In the genomic region with DNA sequence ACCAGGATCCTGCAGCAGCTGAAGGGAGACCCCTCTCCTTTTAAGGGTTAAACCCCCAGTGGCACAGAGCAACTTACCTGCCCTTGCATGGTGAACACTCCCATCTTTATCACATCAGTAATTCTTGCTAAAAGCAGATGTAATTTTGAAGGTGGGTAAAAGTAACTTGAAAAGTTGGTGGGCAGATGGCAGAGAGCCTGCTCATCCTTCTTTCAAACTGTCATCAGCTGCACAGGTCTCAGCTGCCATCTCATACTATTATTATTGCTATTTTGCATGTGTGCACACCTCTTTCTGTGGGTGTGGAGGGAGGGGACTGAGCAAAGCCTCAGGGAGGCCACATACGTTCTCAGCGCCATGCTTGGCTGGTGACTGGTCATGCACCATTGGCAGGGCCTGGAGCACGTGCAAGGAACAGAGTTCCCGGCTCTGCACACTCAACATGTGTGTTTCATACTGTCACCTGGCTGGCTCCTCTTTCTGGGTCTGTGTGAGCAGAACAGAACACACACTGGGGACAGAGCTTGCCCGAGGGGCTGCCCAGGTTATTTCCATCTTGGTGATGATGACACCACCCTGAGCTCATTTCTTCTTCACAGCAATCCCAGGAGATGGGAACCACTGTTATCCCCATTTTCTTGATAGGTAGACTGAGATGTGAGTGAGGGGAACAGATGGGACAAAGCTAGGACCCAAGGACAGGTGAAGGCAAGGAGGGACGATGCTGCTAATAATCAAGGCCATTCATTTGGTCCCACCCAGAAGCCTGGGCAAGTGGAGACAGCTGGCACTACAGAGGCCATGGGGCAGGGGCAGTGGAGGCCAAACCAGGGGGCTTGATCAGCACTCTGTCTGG, we compare ENCODE assay signal across 1 cellular context.
A peak's percentile ranks its signal among the peaks of the same experiment; 100 is the strongest.
TF ChIP-seq lines count a peak whose summit lies in the region.

No MANE protein-coding gene starts in this region.

TF ChIP-seq in GM12878, 131 proteins besides CTCF, POLR2A, EP300 and RAD21 (continued from another document and continues in another):
- TF ChIP-seq, protein P1, sequence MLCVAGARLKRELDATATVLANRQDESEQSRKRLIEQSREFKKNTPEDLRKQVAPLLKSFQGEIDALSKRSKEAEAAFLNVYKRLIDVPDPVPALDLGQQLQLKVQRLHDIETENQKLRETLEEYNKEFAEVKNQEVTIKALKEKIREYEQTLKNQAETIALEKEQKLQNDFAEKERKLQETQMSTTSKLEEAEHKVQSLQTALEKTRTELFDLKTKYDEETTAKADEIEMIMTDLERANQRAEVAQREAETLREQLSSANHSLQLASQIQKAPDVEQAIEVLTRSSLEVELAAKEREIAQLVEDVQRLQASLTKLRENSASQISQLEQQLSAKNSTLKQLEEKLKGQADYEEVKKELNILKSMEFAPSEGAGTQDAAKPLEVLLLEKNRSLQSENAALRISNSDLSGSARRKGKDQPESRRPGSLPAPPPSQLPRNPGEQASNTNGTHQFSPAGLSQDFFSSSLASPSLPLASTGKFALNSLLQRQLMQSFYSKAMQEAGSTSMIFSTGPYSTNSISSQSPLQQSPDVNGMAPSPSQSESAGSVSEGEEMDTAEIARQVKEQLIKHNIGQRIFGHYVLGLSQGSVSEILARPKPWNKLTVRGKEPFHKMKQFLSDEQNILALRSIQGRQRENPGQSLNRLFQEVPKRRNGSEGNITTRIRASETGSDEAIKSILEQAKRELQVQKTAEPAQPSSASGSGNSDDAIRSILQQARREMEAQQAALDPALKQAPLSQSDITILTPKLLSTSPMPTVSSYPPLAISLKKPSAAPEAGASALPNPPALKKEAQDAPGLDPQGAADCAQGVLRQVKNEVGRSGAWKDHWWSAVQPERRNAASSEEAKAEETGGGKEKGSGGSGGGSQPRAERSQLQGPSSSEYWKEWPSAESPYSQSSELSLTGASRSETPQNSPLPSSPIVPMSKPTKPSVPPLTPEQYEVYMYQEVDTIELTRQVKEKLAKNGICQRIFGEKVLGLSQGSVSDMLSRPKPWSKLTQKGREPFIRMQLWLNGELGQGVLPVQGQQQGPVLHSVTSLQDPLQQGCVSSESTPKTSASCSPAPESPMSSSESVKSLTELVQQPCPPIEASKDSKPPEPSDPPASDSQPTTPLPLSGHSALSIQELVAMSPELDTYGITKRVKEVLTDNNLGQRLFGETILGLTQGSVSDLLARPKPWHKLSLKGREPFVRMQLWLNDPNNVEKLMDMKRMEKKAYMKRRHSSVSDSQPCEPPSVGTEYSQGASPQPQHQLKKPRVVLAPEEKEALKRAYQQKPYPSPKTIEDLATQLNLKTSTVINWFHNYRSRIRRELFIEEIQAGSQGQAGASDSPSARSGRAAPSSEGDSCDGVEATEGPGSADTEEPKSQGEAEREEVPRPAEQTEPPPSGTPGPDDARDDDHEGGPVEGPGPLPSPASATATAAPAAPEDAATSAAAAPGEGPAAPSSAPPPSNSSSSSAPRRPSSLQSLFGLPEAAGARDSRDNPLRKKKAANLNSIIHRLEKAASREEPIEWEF (IDR thresholded peaks at IDR 0.05; ENCODE audit: insufficient replicate concordance, low read depth, low read length): peak; percentile 68
- no peak for TF ChIP-seq SRF (IDR thresholded peaks at IDR 0.05; ENCODE audit: low read depth in 2 of 2, low read length in 2 of 2)
- TF ChIP-seq NFYA (IDR thresholded peaks at IDR 0.05; ENCODE audit: borderline replicate concordance, low read depth, low read length): no peak
- no peak for TF ChIP-seq SREBF1 (IDR thresholded peaks at IDR 0.05; ENCODE audit: low read length)
- TF ChIP-seq TCF3 (IDR thresholded peaks at IDR 0.05; ENCODE audit: borderline replicate concordance, insufficient read depth, low read depth, low read length): peak; percentile 88
- no peak for TF ChIP-seq YBX1 (IDR thresholded peaks at IDR 0.05)
- TF ChIP-seq MTA2 (IDR thresholded peaks at IDR 0.05; ENCODE audit: low read depth): peak; percentile 73
- no peak for TF ChIP-seq KAT2A (conservative IDR thresholded peaks at IDR 0.05; ENCODE audit: control insufficient read depth, low read depth, low read length)
- peak; percentile 79; the same call in 1 of the 2 replicates for TF ChIP-seq HDGF (IDR thresholded peaks at IDR 0.05)
- TF ChIP-seq ZNF24 (IDR thresholded peaks at IDR 0.05): 0 out of 2 replicates have a peak, but pooled peaks have one; percentile 39
- no peak for TF ChIP-seq GABPA (IDR thresholded peaks at IDR 0.05; ENCODE audit: low read depth)
- TF ChIP-seq PML (IDR thresholded peaks at IDR 0.05; ENCODE audit: low read length): no peak; the same call in 1 of the 2 replicates
- TF ChIP-seq, protein P2, sequence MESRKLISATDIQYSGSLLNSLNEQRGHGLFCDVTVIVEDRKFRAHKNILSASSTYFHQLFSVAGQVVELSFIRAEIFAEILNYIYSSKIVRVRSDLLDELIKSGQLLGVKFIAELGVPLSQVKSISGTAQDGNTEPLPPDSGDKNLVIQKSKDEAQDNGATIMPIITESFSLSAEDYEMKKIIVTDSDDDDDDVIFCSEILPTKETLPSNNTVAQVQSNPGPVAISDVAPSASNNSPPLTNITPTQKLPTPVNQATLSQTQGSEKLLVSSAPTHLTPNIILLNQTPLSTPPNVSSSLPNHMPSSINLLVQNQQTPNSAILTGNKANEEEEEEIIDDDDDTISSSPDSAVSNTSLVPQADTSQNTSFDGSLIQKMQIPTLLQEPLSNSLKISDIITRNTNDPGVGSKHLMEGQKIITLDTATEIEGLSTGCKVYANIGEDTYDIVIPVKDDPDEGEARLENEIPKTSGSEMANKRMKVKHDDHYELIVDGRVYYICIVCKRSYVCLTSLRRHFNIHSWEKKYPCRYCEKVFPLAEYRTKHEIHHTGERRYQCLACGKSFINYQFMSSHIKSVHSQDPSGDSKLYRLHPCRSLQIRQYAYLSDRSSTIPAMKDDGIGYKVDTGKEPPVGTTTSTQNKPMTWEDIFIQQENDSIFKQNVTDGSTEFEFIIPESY (IDR thresholded peaks at IDR 0.05): no peak
- TF ChIP-seq EZH2 (IDR thresholded peaks at IDR 0.05; ENCODE audit: borderline replicate concordance, control insufficient read depth, low read depth, low read length): no peak
- TF ChIP-seq, protein P3, sequence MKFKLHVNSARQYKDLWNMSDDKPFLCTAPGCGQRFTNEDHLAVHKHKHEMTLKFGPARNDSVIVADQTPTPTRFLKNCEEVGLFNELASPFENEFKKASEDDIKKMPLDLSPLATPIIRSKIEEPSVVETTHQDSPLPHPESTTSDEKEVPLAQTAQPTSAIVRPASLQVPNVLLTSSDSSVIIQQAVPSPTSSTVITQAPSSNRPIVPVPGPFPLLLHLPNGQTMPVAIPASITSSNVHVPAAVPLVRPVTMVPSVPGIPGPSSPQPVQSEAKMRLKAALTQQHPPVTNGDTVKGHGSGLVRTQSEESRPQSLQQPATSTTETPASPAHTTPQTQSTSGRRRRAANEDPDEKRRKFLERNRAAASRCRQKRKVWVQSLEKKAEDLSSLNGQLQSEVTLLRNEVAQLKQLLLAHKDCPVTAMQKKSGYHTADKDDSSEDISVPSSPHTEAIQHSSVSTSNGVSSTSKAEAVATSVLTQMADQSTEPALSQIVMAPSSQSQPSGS (IDR thresholded peaks at IDR 0.05; ENCODE audit: low read length): peak; percentile 77
- no peak for TF ChIP-seq HCFC1 (IDR thresholded peaks at IDR 0.05; ENCODE audit: low read length)
- TF ChIP-seq SMAD1 (IDR thresholded peaks at IDR 0.05; ENCODE audit: low read depth, partially characterized antibody): no peak
- TF ChIP-seq CBX3 (IDR thresholded peaks at IDR 0.05; ENCODE audit: borderline replicate concordance, low read depth): no peak
- no peak for TF ChIP-seq CHD4 (IDR thresholded peaks at IDR 0.05)
- TF ChIP-seq, protein P4, sequence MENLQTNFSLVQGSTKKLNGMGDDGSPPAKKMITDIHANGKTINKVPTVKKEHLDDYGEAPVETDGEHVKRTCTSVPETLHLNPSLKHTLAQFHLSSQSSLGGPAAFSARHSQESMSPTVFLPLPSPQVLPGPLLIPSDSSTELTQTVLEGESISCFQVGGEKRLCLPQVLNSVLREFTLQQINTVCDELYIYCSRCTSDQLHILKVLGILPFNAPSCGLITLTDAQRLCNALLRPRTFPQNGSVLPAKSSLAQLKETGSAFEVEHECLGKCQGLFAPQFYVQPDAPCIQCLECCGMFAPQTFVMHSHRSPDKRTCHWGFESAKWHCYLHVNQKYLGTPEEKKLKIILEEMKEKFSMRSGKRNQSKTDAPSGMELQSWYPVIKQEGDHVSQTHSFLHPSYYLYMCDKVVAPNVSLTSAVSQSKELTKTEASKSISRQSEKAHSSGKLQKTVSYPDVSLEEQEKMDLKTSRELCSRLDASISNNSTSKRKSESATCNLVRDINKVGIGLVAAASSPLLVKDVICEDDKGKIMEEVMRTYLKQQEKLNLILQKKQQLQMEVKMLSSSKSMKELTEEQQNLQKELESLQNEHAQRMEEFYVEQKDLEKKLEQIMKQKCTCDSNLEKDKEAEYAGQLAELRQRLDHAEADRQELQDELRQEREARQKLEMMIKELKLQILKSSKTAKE (IDR thresholded peaks at IDR 0.05; ENCODE audit: low read depth, poor library complexity, severe bottlenecking): peak; percentile 74
- TF ChIP-seq CREM (IDR thresholded peaks at IDR 0.05; ENCODE audit: low read depth): peak; percentile 71; the same call in 1 of the 2 replicates
- TF ChIP-seq CBFB (IDR thresholded peaks at IDR 0.05; ENCODE audit: low read depth): peak; percentile 75
- TF ChIP-seq, protein P5, sequence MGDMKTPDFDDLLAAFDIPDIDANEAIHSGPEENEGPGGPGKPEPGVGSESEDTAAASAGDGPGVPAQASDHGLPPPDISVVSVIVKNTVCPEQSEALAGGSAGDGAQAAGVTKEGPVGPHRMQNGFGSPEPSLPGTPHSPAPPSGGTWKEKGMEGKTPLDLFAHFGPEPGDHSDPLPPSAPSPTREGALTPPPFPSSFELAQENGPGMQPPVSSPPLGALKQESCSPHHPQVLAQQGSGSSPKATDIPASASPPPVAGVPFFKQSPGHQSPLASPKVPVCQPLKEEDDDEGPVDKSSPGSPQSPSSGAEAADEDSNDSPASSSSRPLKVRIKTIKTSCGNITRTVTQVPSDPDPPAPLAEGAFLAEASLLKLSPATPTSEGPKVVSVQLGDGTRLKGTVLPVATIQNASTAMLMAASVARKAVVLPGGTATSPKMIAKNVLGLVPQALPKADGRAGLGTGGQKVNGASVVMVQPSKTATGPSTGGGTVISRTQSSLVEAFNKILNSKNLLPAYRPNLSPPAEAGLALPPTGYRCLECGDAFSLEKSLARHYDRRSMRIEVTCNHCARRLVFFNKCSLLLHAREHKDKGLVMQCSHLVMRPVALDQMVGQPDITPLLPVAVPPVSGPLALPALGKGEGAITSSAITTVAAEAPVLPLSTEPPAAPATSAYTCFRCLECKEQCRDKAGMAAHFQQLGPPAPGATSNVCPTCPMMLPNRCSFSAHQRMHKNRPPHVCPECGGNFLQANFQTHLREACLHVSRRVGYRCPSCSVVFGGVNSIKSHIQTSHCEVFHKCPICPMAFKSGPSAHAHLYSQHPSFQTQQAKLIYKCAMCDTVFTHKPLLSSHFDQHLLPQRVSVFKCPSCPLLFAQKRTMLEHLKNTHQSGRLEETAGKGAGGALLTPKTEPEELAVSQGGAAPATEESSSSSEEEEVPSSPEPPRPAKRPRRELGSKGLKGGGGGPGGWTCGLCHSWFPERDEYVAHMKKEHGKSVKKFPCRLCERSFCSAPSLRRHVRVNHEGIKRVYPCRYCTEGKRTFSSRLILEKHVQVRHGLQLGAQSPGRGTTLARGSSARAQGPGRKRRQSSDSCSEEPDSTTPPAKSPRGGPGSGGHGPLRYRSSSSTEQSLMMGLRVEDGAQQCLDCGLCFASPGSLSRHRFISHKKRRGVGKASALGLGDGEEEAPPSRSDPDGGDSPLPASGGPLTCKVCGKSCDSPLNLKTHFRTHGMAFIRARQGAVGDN (IDR thresholded peaks at IDR 0.05): peak; percentile 100
- TF ChIP-seq POLR2AphosphoS5 (IDR thresholded peaks at IDR 0.05; ENCODE audit: low read length): peak; percentile 72; the same call in 1 of the 2 replicates
- TF ChIP-seq CHD2 (IDR thresholded peaks at IDR 0.05; ENCODE audit: borderline replicate concordance, low read depth, low read length): peak; percentile 63; the same call in 1 of the 2 replicates
- no peak for TF ChIP-seq STAT1 (conservative IDR thresholded peaks at IDR 0.05)
- peak; percentile 89 for TF ChIP-seq ZNF217 (IDR thresholded peaks at IDR 0.05)
- TF ChIP-seq RFX5 (IDR thresholded peaks at IDR 0.05; ENCODE audit: low read depth, low read length): no peak
- TF ChIP-seq SUZ12 (IDR thresholded peaks at IDR 0.05; ENCODE audit: unreplicated experiment): no peak
- no peak for TF ChIP-seq MTA3 (IDR thresholded peaks at IDR 0.05; ENCODE audit: borderline replicate concordance, low read length)
- peak; percentile 92 for TF ChIP-seq POU2F2 (IDR thresholded peaks at IDR 0.05; ENCODE audit: borderline replicate concordance, low read depth, low read length)
- peak; percentile 79; the same call in 1 of the 2 replicates for TF ChIP-seq YY1 (IDR thresholded peaks at IDR 0.05; ENCODE audit: low read depth, low read length)
- peak; percentile 92 for TF ChIP-seq TCF12 (IDR thresholded peaks at IDR 0.05; ENCODE audit: low read depth, low read length)
- TF ChIP-seq, protein P6, sequence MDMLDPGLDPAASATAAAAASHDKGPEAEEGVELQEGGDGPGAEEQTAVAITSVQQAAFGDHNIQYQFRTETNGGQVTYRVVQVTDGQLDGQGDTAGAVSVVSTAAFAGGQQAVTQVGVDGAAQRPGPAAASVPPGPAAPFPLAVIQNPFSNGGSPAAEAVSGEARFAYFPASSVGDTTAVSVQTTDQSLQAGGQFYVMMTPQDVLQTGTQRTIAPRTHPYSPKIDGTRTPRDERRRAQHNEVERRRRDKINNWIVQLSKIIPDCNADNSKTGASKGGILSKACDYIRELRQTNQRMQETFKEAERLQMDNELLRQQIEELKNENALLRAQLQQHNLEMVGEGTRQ (IDR thresholded peaks at IDR 0.05; ENCODE audit: borderline replicate concordance, low read depth, low read length): no peak; the same call in 1 of the 2 replicates
- TF ChIP-seq, protein P7, sequence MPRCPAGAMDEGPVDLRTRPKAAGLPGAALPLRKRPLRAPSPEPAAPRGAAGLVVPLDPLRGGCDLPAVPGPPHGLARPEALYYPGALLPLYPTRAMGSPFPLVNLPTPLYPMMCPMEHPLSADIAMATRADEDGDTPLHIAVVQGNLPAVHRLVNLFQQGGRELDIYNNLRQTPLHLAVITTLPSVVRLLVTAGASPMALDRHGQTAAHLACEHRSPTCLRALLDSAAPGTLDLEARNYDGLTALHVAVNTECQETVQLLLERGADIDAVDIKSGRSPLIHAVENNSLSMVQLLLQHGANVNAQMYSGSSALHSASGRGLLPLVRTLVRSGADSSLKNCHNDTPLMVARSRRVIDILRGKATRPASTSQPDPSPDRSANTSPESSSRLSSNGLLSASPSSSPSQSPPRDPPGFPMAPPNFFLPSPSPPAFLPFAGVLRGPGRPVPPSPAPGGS (IDR thresholded peaks at IDR 0.05; ENCODE audit: borderline replicate concordance, insufficient read depth, low read depth, low read length, poor library complexity, severe bottlenecking): peak; percentile 90
- no peak for TF ChIP-seq TARDBP (IDR thresholded peaks at IDR 0.05; ENCODE audit: borderline replicate concordance)
- no peak for TF ChIP-seq SMAD5 (IDR thresholded peaks at IDR 0.05; ENCODE audit: low read depth)
- TF ChIP-seq NR2C2 (IDR thresholded peaks at IDR 0.05; ENCODE audit: borderline replicate concordance, control insufficient read depth, insufficient read length, low read depth): no peak
